ENCODE assay signal across 8 cellular contexts in genomic region chr14:53151867-53152626, GRCh38. TPM values are rescaled to one million over a fixed set of nuclear protein-coding genes. Genes with fewer than 3 reads are reported as not detected.
DNase-seq lines count a peak whose midpoint lies in the region; ATAC-seq and TF ChIP-seq lines count a peak whose summit lies in the region.

No MANE protein-coding gene starts in this region.

- peaks cover 46 to 62% (median 55%) of the 10 kb centered on the region in 4 donors for H3K4me1 Mint-ChIP-seq in CD4-positive, CD25-positive, alpha-beta regulatory T cell

- TF ChIP-seq CTCF in Peyer's patch (IDR thresholded peaks at IDR 0.05) (peak in 2 of 6 experiments; percentile 6 to 12), foreskin fibroblast (IDR thresholded peaks at IDR 0.05; ENCODE audit: low read depth, low read length) (no peak)

- H3K4me3 ChIP-seq in CD4-positive, CD25-positive, alpha-beta regulatory T cell (ENCODE audit: low read depth, low read length): peak overlapping the region; percentile 98
- H3K4me3 ChIP-seq in Peyer's patch (peak overlapping the region; percentile 66 to 71 (median 69)), foreskin fibroblast (ENCODE audit: low read depth in 1 of 2, low read length in 2 of 2) (peak overlapping the region; percentile 71 to 84), neuron (ENCODE audit: low read length) (peak overlapping the region; percentile 66)

- peak; percentile 41 to 49 for ATAC-seq in CD4-positive, CD25-positive, alpha-beta regulatory T cell (ENCODE audit: low read depth in 2 of 2)
- ATAC-seq in GM19438 (IDR thresholded peaks at IDR 0.05; ENCODE audit: low read depth, unreplicated experiment): peak; percentile 26

- H3K36me3 ChIP-seq in CD4-positive, CD25-positive, alpha-beta regulatory T cell (ENCODE audit: control insufficient read depth, insufficient read depth, low read length): no peaks in the 10 kb centered on the region
- no peaks in the 10 kb centered on the region for H3K36me3 ChIP-seq in Peyer's patch
- H3K36me3 ChIP-seq in neuron (ENCODE audit: insufficient read depth, low read length): no peaks in the 10 kb centered on the region

- peak overlapping the region; percentile 36 for H2AFZ ChIP-seq in neuron (ENCODE audit: low read depth, low read length)

- H3K27ac Mint-ChIP-seq in CD4-positive, CD25-positive, alpha-beta regulatory T cell: peak overlapping the region; percentile 98 to 99 (median 99)

- H3K9me3 ChIP-seq in CD4-positive, CD25-positive, alpha-beta regulatory T cell (ENCODE audit: control insufficient read depth in 2 of 2, low read length in 2 of 2): no peaks in the 10 kb centered on the region
- H3K9me3 ChIP-seq in Peyer's patch (no peaks in the 10 kb centered on the region), neuron (ENCODE audit: low read length) (no peaks in the 10 kb centered on the region)

- peak; percentile 55 to 86 (median 78) for DNase-seq in CD4-positive, CD25-positive, alpha-beta regulatory T cell
- peak; percentile 85 for DNase-seq in HPDE6-E6E7 (ENCODE audit: extremely low spot score)
- peak; percentile 63 to 82 (median 73) for DNase-seq in Peyer's patch
- peak; percentile 89 for DNase-seq in activated effector memory CD4-positive, alpha-beta T cell treated with anti-CD3 and anti-CD28 coated beads, Interleukin-2, amount 50 U/mL, for 16 hours
- peak; percentile 51 to 84 for DNase-seq in foreskin fibroblast
- DNase-seq in substantia nigra (lab: John Stamatoyannopoulos, UW): peak in 42 of 49 donors; percentile 7 to 69 (median 34)

- no peaks in the 10 kb centered on the region for H3K27me3 ChIP-seq in CD4-positive, CD25-positive, alpha-beta regulatory T cell (ENCODE audit: control insufficient read depth, insufficient read depth, low read length)
- H3K27me3 ChIP-seq in Peyer's patch (no peaks in the 10 kb centered on the region), neuron (ENCODE audit: insufficient read depth, low read length) (no peaks in the 10 kb centered on the region)

- TF ChIP-seq POLR2A in Peyer's patch (IDR thresholded peaks at IDR 0.05): no peak

- peaks cover under 1% of the 10 kb centered on the region for H3K36me3 Mint-ChIP-seq in CD4-positive, CD25-positive, alpha-beta regulatory T cell

- peak overlapping the region; percentile 99 for H3K4me3 Mint-ChIP-seq in CD4-positive, CD25-positive, alpha-beta regulatory T cell

- H3K4me1 ChIP-seq in CD4-positive, CD25-positive, alpha-beta regulatory T cell (ENCODE audit: control insufficient read depth, insufficient read depth, low read length, poor library complexity, severe bottlenecking): peaks cover 49% of the 10 kb centered on the region
- H3K4me1 ChIP-seq in Peyer's patch (peaks cover 0 to 21% (median 4%) of the 10 kb centered on the region in 4 donors), neuron (ENCODE audit: insufficient read depth, low read length) (peaks cover 20% of the 10 kb centered on the region)

- peak overlapping the region; percentile 94 for H3K27ac ChIP-seq in CD4-positive, CD25-positive, alpha-beta regulatory T cell (ENCODE audit: insufficient read depth, low read length, poor library complexity, severe bottlenecking)
- H3K27ac ChIP-seq in Peyer's patch (peak overlapping the region; percentile 81 to 95 (median 88)), substantia nigra (ENCODE audit: low read depth, low read length, poor library complexity, severe bottlenecking) (peak overlapping the region; percentile 72)

- no peaks in the 10 kb centered on the region for H3K9me3 Mint-ChIP-seq in CD4-positive, CD25-positive, alpha-beta regulatory T cell

- H3K27me3 Mint-ChIP-seq in CD4-positive, CD25-positive, alpha-beta regulatory T cell: no peaks in the 10 kb centered on the region

RNA-seq across cellular contexts. Expression of gene DDHD1, which starts 1.1 kb away (rescaled TPM):
- total RNA-seq in CD4-positive, CD25-positive, alpha-beta regulatory T cell: 81.7 TPM
- polyA plus RNA-seq in CD4-positive, CD25-positive, alpha-beta regulatory T cell: 10 to 100 TPM in 2 of 4 donors, 1 to 10 TPM in 2; 8.3 to 11.4 (median 10.0) TPM
- 10 to 100 TPM in 3 of 4 donors, 1 to 10 TPM in 1; 5.3 to 42.1 (median 12.6) TPM for total RNA-seq in Peyer's patch

Comparison
In these comparisons a context has a peak if more than half of its experiments do, and no peak if none do; other contexts are left out.
1. Peak in every context shown above with its lines: DNase-seq, ATAC-seq, H3K4me3 ChIP-seq and H3K27ac ChIP-seq.
2. DNase-seq: peak in every context shown above with its lines; median percentile 89 in activated effector memory CD4-positive, alpha-beta T cell treated with anti-CD3 and anti-CD28 coated beads, Interleukin-2, amount 50 U/mL, for 16 hours; 85 in HPDE6-E6E7; 78 in CD4-positive, CD25-positive, alpha-beta regulatory T cell; 73 in Peyer's patch; 68 in foreskin fibroblast; 34 in substantia nigra.